ENCODE assay signal across 29 cellular contexts in the genomic region with DNA sequence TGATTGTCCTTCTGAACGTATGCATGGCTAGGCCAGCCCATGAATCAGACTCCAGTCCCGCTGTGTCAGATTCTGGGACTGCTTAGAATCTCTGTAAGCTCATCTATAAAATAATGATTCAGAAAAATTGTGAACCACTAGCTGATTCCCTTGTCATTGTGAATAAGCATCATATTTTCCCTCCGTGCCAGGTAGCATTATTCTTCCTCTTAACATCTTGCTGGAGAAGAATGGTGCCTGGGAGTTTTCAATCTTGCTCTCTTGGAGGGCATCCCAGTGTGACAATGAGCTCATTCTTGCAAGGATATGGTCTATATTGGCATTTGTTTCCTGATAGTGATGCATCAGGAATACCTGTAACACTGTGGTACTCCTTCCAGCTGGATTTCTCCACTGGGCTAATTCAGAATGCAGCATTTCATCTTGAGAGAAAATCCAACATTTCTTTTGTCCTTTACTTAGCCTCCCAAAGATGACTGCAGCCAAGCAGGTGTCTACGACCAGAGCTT.
"Had no signal": no experiment of that assay in that cellular context is flagged by ENCODE, and none has a peak within 500 bp of the region (broad histone marks: within the 10 kb centered on the region; RNA-seq: fewer than 3 reads in every experiment).

No MANE protein-coding gene starts in this region.

- DNase-seq: activated CD4-positive, alpha-beta memory T cell treated with anti-CD3 and anti-CD28 coated beads, Interleukin-2, amount 10 ng/mL, durations not matched to agents 7 days and 5 days; activated CD4-positive, alpha-beta T cell treated with anti-CD3 and anti-CD28 coated beads for 1 hour; activated CD4-positive, alpha-beta T cell treated with anti-CD3 and anti-CD28 coated beads for 4 hours; activated CD4-positive, alpha-beta T cell treated with anti-CD3 and anti-CD28 coated beads, Interleukin-2, amount 10 ng/mL, durations not matched to agents 7 days and 5 days; activated CD4-positive, alpha-beta T cell treated with anti-CD3 and anti-CD28 coated beads, Interleukin-2, amount 50 U/mL, for 4 hours; activated CD8-positive, alpha-beta memory T cell treated with anti-CD3 and anti-CD28 coated beads, Interleukin-2, amount 50 U/mL, for 48 hours; activated effector memory CD4-positive, alpha-beta T cell treated with Interleukin-2 at 50 U/mL for 16 hours; activated gamma-delta T cell treated with Interleukin-2 at 50 U/mL for 16 hours; activated naive CD4-positive, alpha-beta T cell treated with anti-CD3 and anti-CD28 coated beads, Interleukin-2, amount 50 U/mL, for 16 hours; activated naive CD4-positive, alpha-beta T cell treated with Interleukin-2 at 50 U/mL for 16 hours; activated T-cell treated with anti-CD3 and anti-CD28 coated beads, Interleukin-2, amount 50 U/mL, for 4 hours; amniotic stem cell; anterior cingulate cortex; body of pancreas; caudate nucleus; cortex of kidney; dermis blood vessel endothelial cell; effector CD4-positive, alpha-beta T cell; effector memory CD8-positive, alpha-beta T cell; erythroblast; foreskin keratinocyte; gastrocnemius medialis; glutamatergic neuron; heart left ventricle; T-helper 1 cell; T-helper 17 cell; T1000 had no signal

- H3K4me3 ChIP-seq: body of pancreas, esophagus muscularis mucosa, gastrocnemius medialis, heart left ventricle had no signal

- H3K27me3 ChIP-seq: body of pancreas, esophagus muscularis mucosa, foreskin keratinocyte, gastrocnemius medialis had no signal

- H3K27ac ChIP-seq: body of pancreas, esophagus muscularis mucosa, foreskin keratinocyte, gastrocnemius medialis, heart left ventricle had no signal

- H3K36me3 ChIP-seq: esophagus muscularis mucosa, gastrocnemius medialis, heart left ventricle had no signal

- ATAC-seq: activated T-cell treated with anti-CD3 and anti-CD28 coated beads, Interleukin-2, amount 50 U/mL, for 4 hours; activated T-helper 17 cell treated with anti-CD3 and anti-CD28 coated beads, Interleukin-2, amount 50 U/mL, for 72 hours; body of pancreas; effector memory CD8-positive, alpha-beta T cell; foreskin keratinocyte; gastrocnemius medialis; T-helper 17 cell had no signal

- H3K4me1 ChIP-seq: body of pancreas, esophagus muscularis mucosa, foreskin keratinocyte, gastrocnemius medialis had no signal

- H3K9me3 ChIP-seq: body of pancreas, esophagus muscularis mucosa, gastrocnemius medialis, heart left ventricle had no signal
